ENCODE assay signal across 9 cellular contexts in genomic region chr1:90717665-90718410, GRCh38. TPM values are rescaled to one million over a fixed set of nuclear protein-coding genes. Genes with fewer than 3 reads are reported as not detected.
DNase-seq lines count a peak whose midpoint lies in the region; ATAC-seq and TF ChIP-seq lines count a peak whose summit lies in the region.
"Had no signal": no experiment of that assay in that cellular context is flagged by ENCODE, and none has a peak within 500 bp of the region (broad histone marks: within the 10 kb centered on the region; RNA-seq: fewer than 3 reads in every experiment).

No MANE protein-coding gene starts in this region.

- H4K5ac ChIP-seq in H9 (ENCODE audit: insufficient read length, low read depth, low read length): no peak overlapping the region

- no peak overlapping the region for H3K27ac Mint-ChIP-seq in H9
- H3K27ac Mint-ChIP-seq in activated naive CD8-positive, alpha-beta T cell: peak overlapping the region; percentile 50

- H3K36me3 ChIP-seq in ACC112 (ENCODE audit: insufficient read depth, low read length) (no peaks in the 10 kb centered on the region), kidney epithelial cell (ENCODE audit: control insufficient read depth, insufficient read depth, low read length) (no peaks in the 10 kb centered on the region), transverse colon (no peaks in the 10 kb centered on the region)

- peaks cover 22 to 58% of the 10 kb centered on the region in 2 experiments for H3K4me1 Mint-ChIP-seq in H9
- H3K4me1 Mint-ChIP-seq in activated naive CD8-positive, alpha-beta T cell (ENCODE audit: low read depth): peaks cover 25% of the 10 kb centered on the region

- no peaks in the 10 kb centered on the region for H3K79me1 ChIP-seq in H9 (ENCODE audit: insufficient read depth, low read depth, low read length, poor library complexity, severe bottlenecking)

- H2AFZ ChIP-seq in ACC112 (ENCODE audit: low read length, unreplicated experiment) (peak overlapping the region; percentile 11), H9 (ENCODE audit: low read length) (no peak overlapping the region)

- H2BK5ac ChIP-seq in H9 (ENCODE audit: insufficient read length, low read length): no peak overlapping the region

- H4K91ac ChIP-seq in H9 (ENCODE audit: insufficient read length, low read depth, low read length): no peak overlapping the region

- peak overlapping the region; percentile 58 for H3K4me2 ChIP-seq in H9 (ENCODE audit: insufficient read depth, insufficient read length, low read length)

- peak overlapping the region; percentile 65 to 87 for H3K4me3 Mint-ChIP-seq in H9
- H3K4me3 Mint-ChIP-seq in activated naive CD8-positive, alpha-beta T cell: peak overlapping the region; percentile 78

- WGBS in H9 (ENCODE audit: extremely low coverage, insufficient read length, low lambda C conversion rate): no CpG with 5 or more reads among the region's 94 CpGs
- 0 to 6% methylated on average over 13 to 28 of the region's 94 CpGs for WGBS in transverse colon (ENCODE audit: low coverage in 1 of 2), 2 donors

- H3K9me3 ChIP-seq in H9 (ENCODE audit: control insufficient read depth, low read depth, low read length) (no peaks in the 10 kb centered on the region), transverse colon (no peaks in the 10 kb centered on the region)

- no peak overlapping the region for H2BK20ac ChIP-seq in H9 (ENCODE audit: low read depth, low read length, poor library complexity, severe bottlenecking)

- CTCF ChIA-PET in RWPE1 (lab: Yijun Ruan, JAX): no interaction called here

- H3K4ac ChIP-seq in H9 (ENCODE audit: low read depth, low read length): no peak overlapping the region

- no peak for ATAC-seq in GM19397 (IDR thresholded peaks at IDR 0.05; ENCODE audit: unreplicated experiment)
- ATAC-seq: GM12878 had no signal

- no peak overlapping the region for H3K23ac ChIP-seq in H9 (ENCODE audit: insufficient read length, low read depth, low read length)

- no peak overlapping the region for H2BK120ac ChIP-seq in H9 (ENCODE audit: low read depth, low read length, poor library complexity, severe bottlenecking)

- H3K27me3 ChIP-seq in ACC112 (ENCODE audit: insufficient read depth, low read length): peaks cover 98% of the 10 kb centered on the region
- H3K27me3 ChIP-seq in H9 (ENCODE audit: insufficient read depth, low read length): peaks cover 84% of the 10 kb centered on the region
- H3K27me3 ChIP-seq in kidney epithelial cell (ENCODE audit: control insufficient read depth, insufficient read depth, low read length): peaks cover 76% of the 10 kb centered on the region
- H3K27me3 ChIP-seq in transverse colon: peaks cover 100% of the 10 kb centered on the region

- TF ChIP-seq EP300 in transverse colon (IDR thresholded peaks at IDR 0.05; ENCODE audit: low read depth): no peak

- no peak overlapping the region for H3K18ac ChIP-seq in H9 (ENCODE audit: insufficient read length, low read depth, low read length)

- peaks cover 6% of the 10 kb centered on the region for H3K23me2 ChIP-seq in H9 (ENCODE audit: insufficient read length, low read depth, low read length, poor library complexity, severe bottlenecking)

- no peak overlapping the region for H2AK5ac ChIP-seq in H9 (ENCODE audit: insufficient read length, low read length)

- no peak overlapping the region for H3K14ac ChIP-seq in H9 (ENCODE audit: insufficient read depth, low read length)

- H2BK12ac ChIP-seq in H9 (ENCODE audit: insufficient read length, low read depth, low read length): no peak overlapping the region

- H3T11ph ChIP-seq in H9 (ENCODE audit: low read length): no peak overlapping the region

- POLR2A ChIA-PET in RWPE1 (lab: Yijun Ruan, JAX; ENCODE audit: low non-redundant PET): no interaction called here

- H3K4me1 ChIP-seq in ACC112 (ENCODE audit: control insufficient read depth, insufficient read depth, low read length, unreplicated experiment) (no peaks in the 10 kb centered on the region), H9 (ENCODE audit: insufficient read depth, low read length) (peaks cover 2% of the 10 kb centered on the region; the same call in 1 of the 2 replicates), transverse colon (peaks cover 3 to 28% (median 19%) of the 10 kb centered on the region in 4 donors)

- peak overlapping the region; percentile 55 for H3K4me3 ChIP-seq in ACC112 (ENCODE audit: low read depth, low read length)
- H3K4me3 ChIP-seq in kidney epithelial cell (ENCODE audit: low read depth, low read length): peak overlapping the region; percentile 13
- H3K4me3 ChIP-seq in transverse colon: peak overlapping the region in 3 of 4 donors; percentile 20 to 55 (median 41)
- H3K4me3 ChIP-seq: GM12878 had no signal

- H3K56ac ChIP-seq in H9 (ENCODE audit: insufficient read length, low read depth, low read length): no peak overlapping the region

- H3K36me3 Mint-ChIP-seq in H9 (ENCODE audit: insufficient read depth in 1 of 3, low read depth in 3 of 3): no peaks in the 10 kb centered on the region; a peak in 1 of 7 replicates
- peaks cover 18% of the 10 kb centered on the region for H3K36me3 Mint-ChIP-seq in activated naive CD8-positive, alpha-beta T cell

- H3K79me2 ChIP-seq in ACC112 (ENCODE audit: control insufficient read depth, insufficient read depth, low read length, unreplicated experiment): no peaks in the 10 kb centered on the region
- H3K79me2 ChIP-seq in H9 (ENCODE audit: insufficient read depth, low read length): no peaks in the 10 kb centered on the region

- H4K20me1 ChIP-seq in H9 (ENCODE audit: control insufficient read depth, insufficient read depth, insufficient read length): no peaks in the 10 kb centered on the region

- H3K9ac ChIP-seq in H9 (ENCODE audit: extremely low read depth, insufficient read length, low read length): no peak overlapping the region

- peaks cover 98% of the 10 kb centered on the region for H3K27me3 Mint-ChIP-seq in H9 (ENCODE audit: low read depth)
- peaks cover 61% of the 10 kb centered on the region for H3K27me3 Mint-ChIP-seq in activated naive CD8-positive, alpha-beta T cell

- no peak for TF ChIP-seq POLR2A in transverse colon (IDR thresholded peaks at IDR 0.05)

- intact Hi-C loops in transverse colon (cut with DNase I; ENCODE audit: low total_unique reads): no loop called here

- peak; percentile 86 for DNase-seq in H9
- DNase-seq in kidney epithelial cell (ENCODE audit: low read depth): no peak
- peak; percentile 42 for DNase-seq in transverse colon
- DNase-seq in RWPE1 (ENCODE audit: low spot score): no peak
- no peak for DNase-seq in dedifferentiated amniotic fluid mesenchymal stem cell (ENCODE audit: extremely low spot score)

- in situ Hi-C loops in transverse colon (cut with MboI; ENCODE audit: low pct_ligation_motif_present in 1 of 4, low pct_unique_long_range_greater_than_20kb in 1 of 4, low sequenced_read_pairs in 3 of 4): no loop called here

- peaks cover 11 to 14% of the 10 kb centered on the region in 2 experiments; a peak in 3 of 5 replicates for H3K9me3 Mint-ChIP-seq in H9
- H3K9me3 Mint-ChIP-seq in activated naive CD8-positive, alpha-beta T cell (ENCODE audit: low read depth): peaks cover 12% of the 10 kb centered on the region

- no peak for TF ChIP-seq CTCF in H9 (conservative IDR thresholded peaks at IDR 0.05)
- no peak for TF ChIP-seq CTCF in kidney epithelial cell (IDR thresholded peaks at IDR 0.05; ENCODE audit: insufficient read depth, low read length, poor library complexity, severe bottlenecking)
- no peak for TF ChIP-seq CTCF in transverse colon (IDR thresholded peaks at IDR 0.05)
- TF ChIP-seq CTCF in RWPE1 (conservative IDR thresholded peaks at IDR 0.05; ENCODE audit: low read depth): no peak

- no peak overlapping the region for H4K8ac ChIP-seq in H9 (replicated peaks; ENCODE audit: insufficient read length, low read depth, low read length)

- H3K27ac ChIP-seq in ACC112 (ENCODE audit: low read depth, low read length) (no peak overlapping the region), H9 (ENCODE audit: insufficient read length, low read depth, low read length) (no peak overlapping the region), transverse colon (no peak overlapping the region), RWPE1 (no peak overlapping the region)

- no peak overlapping the region for H2BK15ac ChIP-seq in H9 (ENCODE audit: low read depth, low read length)

RNA-seq across cellular contexts. Expression of gene BARHL2, which starts 0.7 kb away (rescaled TPM):
- total RNA-seq in H9 (2021): not detected in 2 replicates
- total RNA-seq in kidney epithelial cell: not detected in 2 replicates
- total RNA-seq in transverse colon: not detected
- total RNA-seq: GM12878 had no signal

Comparison
In these comparisons a context has a peak if more than half of its experiments do, and no peak if none do; other contexts are left out.
1. DNase-seq: peak in H9 (single experiment) and transverse colon (single experiment); none in kidney epithelial cell (single experiment), RWPE1 (single experiment) and dedifferentiated amniotic fluid mesenchymal stem cell (single experiment).
2. Peak in every context shown above with its lines, with median percentiles within 50 percentile points of each other: H3K4me3 ChIP-seq.